In genomic region chr5:40991981-40992559, GRCh38 we compare ENCODE assay signal across 15 cellular contexts.
A peak's percentile ranks its signal among the peaks of the same experiment; 100 is the strongest.
DNase-seq lines count a peak whose midpoint lies in the region; ATAC-seq and TF ChIP-seq lines count a peak whose summit lies in the region.
"Had no signal": no experiment of that assay in that cellular context is flagged by ENCODE, and none has a peak within 500 bp of the region (broad histone marks: within the 10 kb centered on the region; RNA-seq: fewer than 3 reads in every experiment).

No MANE protein-coding gene starts in this region.

- H3K4me1 Mint-ChIP-seq in activated CD8-positive, alpha-beta memory T cell treated with anti-CD3 and anti-CD28 coated beads, Interleukin-2, amount 10 ng/mL, durations not matched to agents 7 days and 5 days = no peaks in the 10 kb centered on the region

- H3K4me3 ChIP-seq in ascending aorta = no peak overlapping the region
- H3K4me3 ChIP-seq in right cardiac atrium (ENCODE audit: low read length) = no peak overlapping the region
- no peak overlapping the region for H3K4me3 ChIP-seq in psoas muscle
- no peak overlapping the region for H3K4me3 ChIP-seq in thyroid gland (replicated peaks in 1 of 3)
- H3K4me3 ChIP-seq in trophoblast cell (ENCODE audit: low read depth, low read length) = no peak overlapping the region
- H3K4me3 ChIP-seq: MG63 had no signal

- no peak overlapping the region for H2BK120ac ChIP-seq in trophoblast cell (ENCODE audit: insufficient read depth, low read length, poor library complexity)

- H3K14ac ChIP-seq in trophoblast cell (ENCODE audit: low read length) = no peak overlapping the region

- H3K79me1 ChIP-seq in trophoblast cell (ENCODE audit: low read length) = no peaks in the 10 kb centered on the region

- DNase-seq in ascending aorta (ENCODE audit: low spot score in 2 of 2) (no peak), right cardiac atrium (no peak), psoas muscle (no peak), thyroid gland (no peak), trophoblast cell (no peak), head of caudate nucleus (no peak)
- DNase-seq in activated CD8-positive, alpha-beta memory T cell treated with anti-CD3 and anti-CD28 coated beads, Interleukin-2, amount 10 ng/mL, durations not matched to agents 7 days and 5 days = no peak
- DNase-seq: activated CD4-positive, alpha-beta T cell treated with anti-CD3 and anti-CD28 coated beads for 48 hours; activated effector memory CD4-positive, alpha-beta T cell treated with Interleukin-2 at 50 U/mL for 16 hours; H7; NCI-H1694 treated with DMSO at 0.1 percent for 48 hours; NCI-H2227 treated with DMSO at 0.1 percent for 48 hours; stimulated activated CD4-positive, alpha-beta T cell treated with anti-CD3 and anti-CD28 coated beads, Interleukin-12 subunit alpha, Interleukin-12 subunit beta, amount 100 ng/mL, for 4 hours had no signal

- H4K91ac ChIP-seq in trophoblast cell (ENCODE audit: low read depth, low read length) = no peak overlapping the region

- H4K8ac ChIP-seq in trophoblast cell (ENCODE audit: low read depth, low read length) = no peak overlapping the region

- ATAC-seq in right cardiac atrium = no peak
- no peak for ATAC-seq in psoas muscle
- no peak for ATAC-seq in activated CD8-positive, alpha-beta memory T cell treated with anti-CD3 and anti-CD28 coated beads, Interleukin-2, amount 10 ng/mL, durations not matched to agents 7 days and 5 days
- no peak for ATAC-seq in GM21367 (IDR thresholded peaks at IDR 0.05; ENCODE audit: unreplicated experiment)

- H3K79me2 ChIP-seq in trophoblast cell (ENCODE audit: control insufficient read depth, insufficient read depth, low read length, poor library complexity) = no peaks in the 10 kb centered on the region

- whole genome bisulfite sequencing in right cardiac atrium = 74% methylated on average over 5 of the region's 5 CpGs
- 71 to 82% (median 78%) methylated on average over 5 of the region's 5 CpGs for WGBS in psoas muscle, 3 donors
- 52 to 61% methylated on average over 5 of the region's 5 CpGs for WGBS in thyroid gland, 2 donors
- no CpG with 5 or more reads among the region's 5 CpGs for WGBS in trophoblast cell (ENCODE audit: extremely low coverage, insufficient coverage, insufficient read length)

- H3K27ac Mint-ChIP-seq in activated CD8-positive, alpha-beta memory T cell treated with anti-CD3 and anti-CD28 coated beads, Interleukin-2, amount 10 ng/mL, durations not matched to agents 7 days and 5 days = no peak overlapping the region

- H3K18ac ChIP-seq in trophoblast cell (ENCODE audit: low read length) = no peak overlapping the region

- no peak overlapping the region for H2BK5ac ChIP-seq in trophoblast cell (ENCODE audit: low read depth, low read length, poor library complexity)

- H3K9me3 Mint-ChIP-seq in activated CD8-positive, alpha-beta memory T cell treated with anti-CD3 and anti-CD28 coated beads, Interleukin-2, amount 10 ng/mL, durations not matched to agents 7 days and 5 days (ENCODE audit: low read depth) = no peaks in the 10 kb centered on the region

- CTCF ChIA-PET in activated CD8-positive, alpha-beta memory T cell treated with anti-CD3 and anti-CD28 coated beads, Interleukin-2, amount 10 ng/mL, durations not matched to agents 7 days and 5 days (lab: Charles Lee) = no interaction called here

- no peak for TF ChIP-seq CTCF in ascending aorta (IDR thresholded peaks at IDR 0.05)
- no peak for TF ChIP-seq CTCF in psoas muscle (IDR thresholded peaks at IDR 0.05)
- TF ChIP-seq CTCF in thyroid gland (IDR thresholded peaks at IDR 0.05) = no peak

- H3K9ac ChIP-seq in trophoblast cell (ENCODE audit: low read length) = no peak overlapping the region

- H3K36me3 Mint-ChIP-seq in activated CD8-positive, alpha-beta memory T cell treated with anti-CD3 and anti-CD28 coated beads, Interleukin-2, amount 10 ng/mL, durations not matched to agents 7 days and 5 days = no peaks in the 10 kb centered on the region

- H3K36me3 ChIP-seq in ascending aorta = no peaks in the 10 kb centered on the region
- H3K36me3 ChIP-seq in psoas muscle (ENCODE audit: insufficient read depth in 1 of 2, low read depth in 1 of 2) = no peaks in the 10 kb centered on the region
- H3K36me3 ChIP-seq in thyroid gland = no peaks in the 10 kb centered on the region
- H3K36me3 ChIP-seq in trophoblast cell (ENCODE audit: control insufficient read depth in 1 of 2, insufficient read depth in 2 of 2, low read length in 2 of 2) = no peaks in the 10 kb centered on the region
- H3K36me3 ChIP-seq: MG63 had no signal

- peak overlapping the region; percentile 66 to 80 for H3K27ac ChIP-seq in ascending aorta
- H3K27ac ChIP-seq in right cardiac atrium (ENCODE audit: low read length) = peak overlapping the region; percentile 85
- peak overlapping the region; percentile 0 for H3K27ac ChIP-seq in psoas muscle
- peak overlapping the region; percentile 48 to 58 (median 56) for H3K27ac ChIP-seq in thyroid gland
- H3K27ac ChIP-seq in trophoblast cell (ENCODE audit: low read depth, low read length) = no peak overlapping the region

- H3K4me2 ChIP-seq in trophoblast cell (ENCODE audit: low read length) = no peak overlapping the region

- H3K23ac ChIP-seq in trophoblast cell (ENCODE audit: low read length) = no peak overlapping the region

- H3K27me3 Mint-ChIP-seq in activated CD8-positive, alpha-beta memory T cell treated with anti-CD3 and anti-CD28 coated beads, Interleukin-2, amount 10 ng/mL, durations not matched to agents 7 days and 5 days = no peaks in the 10 kb centered on the region

- H3K4me3 Mint-ChIP-seq in activated CD8-positive, alpha-beta memory T cell treated with anti-CD3 and anti-CD28 coated beads, Interleukin-2, amount 10 ng/mL, durations not matched to agents 7 days and 5 days = no peak overlapping the region

- H3K27me3 ChIP-seq in ascending aorta (no peaks in the 10 kb centered on the region), right cardiac atrium (ENCODE audit: control insufficient read depth, insufficient read depth) (no peaks in the 10 kb centered on the region), psoas muscle (ENCODE audit: insufficient read depth in 3 of 3, low read length in 2 of 3) (no peaks in the 10 kb centered on the region), thyroid gland (no peaks in the 10 kb centered on the region), trophoblast cell (ENCODE audit: insufficient read depth, low read length) (no peaks in the 10 kb centered on the region)
- H3K27me3 ChIP-seq: MG63 had no signal

- H2BK12ac ChIP-seq in trophoblast cell (ENCODE audit: low read length) = no peak overlapping the region

- H3K4me1 ChIP-seq in ascending aorta (peaks cover 0 to 19% of the 10 kb centered on the region in 2 donors), right cardiac atrium (ENCODE audit: control insufficient read depth, insufficient read depth, low read length) (peaks cover 7% of the 10 kb centered on the region), psoas muscle (no peaks in the 10 kb centered on the region), thyroid gland (peaks cover 0 to 9% of the 10 kb centered on the region in 2 donors), trophoblast cell (ENCODE audit: control insufficient read depth in 1 of 2, insufficient read depth in 2 of 2, low read length in 2 of 2) (peaks cover 0 to 6% of the 10 kb centered on the region in 2 experiments)

- peaks cover 0 to 1% of the 10 kb centered on the region in 2 donors for H3K9me3 ChIP-seq in ascending aorta
- no peaks in the 10 kb centered on the region for H3K9me3 ChIP-seq in right cardiac atrium (ENCODE audit: control insufficient read depth, low read length)
- H3K9me3 ChIP-seq in psoas muscle = no peaks in the 10 kb centered on the region
- H3K9me3 ChIP-seq in thyroid gland = no peaks in the 10 kb centered on the region
- no peaks in the 10 kb centered on the region for H3K9me3 ChIP-seq in trophoblast cell (ENCODE audit: insufficient read depth, low read depth, low read length)
- H3K9me3 ChIP-seq: MG63 had no signal

- H2AK5ac ChIP-seq in trophoblast cell (ENCODE audit: low read length) = no peak overlapping the region

- H3K4ac ChIP-seq in trophoblast cell (ENCODE audit: low read depth, low read length) = no peak overlapping the region

- no peak overlapping the region for H2AFZ ChIP-seq in trophoblast cell (ENCODE audit: insufficient read depth, low read length, poor library complexity)

- no peak for TF ChIP-seq POLR2A in thyroid gland (IDR thresholded peaks at IDR 0.05)

- intact Hi-C loops in ascending aorta (cut with DNase I) = loop anchor here (2.0 kb wide), 1 partner anchor 201 kb away; no protein-coding TSS in a partner anchor
- intact Hi-C loops in right cardiac atrium (cut with DNase I) = loop anchor here in 2 of 4 donors (2.0 to 10.0 kb wide), 2 partner anchors 199 to 203 kb away; no protein-coding TSS in a partner anchor
- intact Hi-C loops in psoas muscle (cut with DNase I) = no loop called here
- intact Hi-C loops in thyroid gland (cut with DNase I) = no loop called here
- intact Hi-C loops in head of caudate nucleus (cut with DNase I) = no loop called here

- H4K12ac ChIP-seq in trophoblast cell (ENCODE audit: low read depth, low read length) = no peak overlapping the region
